Comparison of ENCODE assay signal across 8 cellular contexts in genomic region chr15:59691194-59691805, GRCh38. TPM values are rescaled to one million over a fixed set of nuclear protein-coding genes. Genes with fewer than 3 reads are reported as not detected.
DNase-seq lines count a peak whose midpoint lies in the region; ATAC-seq, FAIRE-seq and TF ChIP-seq lines count a peak whose summit lies in the region.

No MANE protein-coding gene starts in this region.

- H3K36me3 ChIP-seq in endothelial cell of umbilical vein (ENCODE audit: control insufficient read depth in 2 of 2, extremely low read depth in 1 of 2, insufficient read depth in 2 of 2, low read length in 2 of 2) (no peaks in the 10 kb centered on the region), ovary (no peaks in the 10 kb centered on the region)

- H3K9me3 ChIP-seq in endothelial cell of umbilical vein (replicated peaks; ENCODE audit: control insufficient read depth, insufficient read depth, low read length) (no peaks in the 10 kb centered on the region), ovary (no peaks in the 10 kb centered on the region)

- DNase-seq in SKM-1 (lab: John Stamatoyannopoulos, UW; ENCODE audit: unreplicated experiment) (peak; percentile 37), SKM-1 treated with dmso at 0.1 percent for 144 hours (lab: John Stamatoyannopoulos, UW; ENCODE audit: unreplicated experiment) (no peak), NCI-H2081 treated with DMSO at 0.1 percent for 48 hours (lab: John Stamatoyannopoulos, UW) (peak; percentile 14), endothelial cell of umbilical vein (ENCODE audit: low read depth, low spot score) (peak; percentile 78), ovary (peak in 3 of 5 donors; percentile 13 to 63 (median 33)), NCI-H187 treated with DMSO at 0.1 percent for 48 hours (lab: John Stamatoyannopoulos, UW) (no peak)
- DNase-seq in activated CD4-positive, alpha-beta T cell treated with anti-CD3 and anti-CD28 coated beads for 4 hours, result peak; percentile 20 to 51

- peak; percentile 69 for FAIRE-seq in endothelial cell of umbilical vein (lab: Jason Lieb, UNC)

- no peak for ATAC-seq in HG03135 (IDR thresholded peaks at IDR 0.05; ENCODE audit: unreplicated experiment)

- dilution Hi-C loops in endothelial cell of umbilical vein (cut with MboI; ENCODE audit: extremely low pct_ligation_motif_present, low sequenced_read_pairs), result no loop called here

- H3K9ac ChIP-seq in endothelial cell of umbilical vein (replicated peaks; ENCODE audit: extremely low read depth, insufficient read depth, low read length), result no peak overlapping the region

- POLR2A ChIA-PET in endothelial cell of umbilical vein (lab: Charles Lee), result interaction anchor here (0.6 to 0.9 kb wide), 3 partner anchors 106 to 637 kb away, joined by 3 read pairs; no protein-coding TSS in a partner anchor

- no peak overlapping the region for H3K27ac ChIP-seq in endothelial cell of umbilical vein (ENCODE audit: insufficient read depth, low read depth, low read length)
- H3K27ac ChIP-seq in ovary, result no peak overlapping the region

- intact Hi-C loops in endothelial cell of umbilical vein (cut with micrococcal nuclease), result loop anchor here (1.0 to 10.0 kb wide), 4 partner anchors 224 to 636 kb away; partner anchors contain the start of gene FOXB1
- intact Hi-C loops in ovary (cut with DNase I), result loop anchor here in 1 of 4 donors (10.0 kb wide), 1 partner anchor 634 kb away; no protein-coding TSS in a partner anchor

- TF ChIP-seq CTCF in endothelial cell of umbilical vein (IDR thresholded peaks at IDR 0.05; ENCODE audit: extremely low read depth in 1 of 2, insufficient read depth in 1 of 2, low read depth in 1 of 2, low read length in 2 of 2), result peak; percentile 45 to 51
- TF ChIP-seq CTCF in ovary (IDR thresholded peaks at IDR 0.05), result peak in 2 of 3 donors; percentile 60 to 70

- TF ChIP-seq POLR2A in endothelial cell of umbilical vein (IDR thresholded peaks at IDR 0.05; ENCODE audit: low read depth, low read length), result no peak
- TF ChIP-seq POLR2A in ovary (IDR thresholded peaks at IDR 0.05), result no peak

- H3K27me3 ChIP-seq in endothelial cell of umbilical vein (ENCODE audit: control insufficient read depth in 2 of 2, insufficient read depth in 2 of 2, low read length in 2 of 2) (no peaks in the 10 kb centered on the region), ovary (no peaks in the 10 kb centered on the region)

- no peak overlapping the region for H3K4me2 ChIP-seq in endothelial cell of umbilical vein (ENCODE audit: insufficient read depth, low read length)

- no peak for TF ChIP-seq EP300 in ovary (IDR thresholded peaks at IDR 0.05)

- H3K4me3 ChIP-seq in endothelial cell of umbilical vein (replicated peaks in 1 of 3; ENCODE audit: insufficient read depth in 1 of 3, low read depth in 1 of 3, low read length in 3 of 3) (no peak overlapping the region), ovary (no peak overlapping the region)

- CTCF ChIA-PET in endothelial cell of umbilical vein (lab: Charles Lee), result interaction anchor here (0.6 to 4.5 kb wide), 38 partner anchors 8 to 829 kb away, joined by 3 to 188 read pairs (median 4); no protein-coding TSS in a partner anchor

- H2AFZ ChIP-seq in endothelial cell of umbilical vein (ENCODE audit: low read depth, low read length), result no peak overlapping the region

- WGBS in ovary, 3 donors, result 12 to 21% (median 14%) methylated on average over 1 of the region's 1 CpG

- H3K4me1 ChIP-seq in endothelial cell of umbilical vein (ENCODE audit: control insufficient read depth, extremely low read depth, insufficient read depth, low read length) (peaks cover 22% of the 10 kb centered on the region), ovary (ENCODE audit: insufficient read depth) (peaks cover 4% of the 10 kb centered on the region)

- no TSS peak for BruUV-seq in endothelial cell of umbilical vein (replicated peaks; lab: Mats Ljungman, UMichigan)

- no peaks in the 10 kb centered on the region for H4K20me1 ChIP-seq in endothelial cell of umbilical vein (replicated peaks; ENCODE audit: control insufficient read depth, extremely low read depth, insufficient read depth, low read length)

- H3K9me1 ChIP-seq in endothelial cell of umbilical vein (replicated peaks; ENCODE audit: control insufficient read depth, extremely low read depth, insufficient read depth, low read length), result no peaks in the 10 kb centered on the region

- peaks cover 28% of the 10 kb centered on the region for H3K79me2 ChIP-seq in endothelial cell of umbilical vein (ENCODE audit: control insufficient read depth, insufficient read depth, low read length)

TF ChIP-seq in endothelial cell of umbilical vein, 7 proteins besides CTCF, POLR2A, EP300 and RAD21:
- no peak for TF ChIP-seq MYC (IDR thresholded peaks at IDR 0.05; ENCODE audit: low read depth, low read length)
- TF ChIP-seq FOS (IDR thresholded peaks at IDR 0.05; ENCODE audit: borderline replicate concordance, insufficient read depth, low read length), result no peak
- TF ChIP-seq GATA2 (IDR thresholded peaks at IDR 0.05; ENCODE audit: insufficient read depth, insufficient read length, low read depth, low read length), result no peak
- no peak for TF ChIP-seq MAX (IDR thresholded peaks at IDR 0.05; ENCODE audit: insufficient read depth, insufficient read length)
- TF ChIP-seq EZH2 (IDR thresholded peaks at IDR 0.05; ENCODE audit: borderline replicate concordance, low read depth, low read length, severe bottlenecking), result no peak
- TF ChIP-seq JUN (IDR thresholded peaks at IDR 0.05; ENCODE audit: borderline replicate concordance, insufficient read depth, insufficient read length, low read depth), result no peak
- no peak for TF ChIP-seq POLR2AphosphoS5 (IDR thresholded peaks at IDR 0.05; ENCODE audit: insufficient read depth, low read depth, low read length)

RNA-seq across cellular contexts. Expression of gene BNIP2, which starts 2.2 kb away (rescaled TPM):
- total RNA-seq in endothelial cell of umbilical vein (90.1 and 99.2 TPM in 2 replicates), ovary (10 to 100 TPM; 58.1 to 71.4 (median 65.9) TPM)
- polyA plus RNA-seq in endothelial cell of umbilical vein (29.2 and 39.1 TPM in 2 replicates), ovary (10 to 100 TPM; 31.3 to 47.9 TPM)
- polyA plus RNA-seq in endothelial cell of umbilical vein (2011; cell fraction: cytosol; rRNA removed), result 51.9 and 59.6 TPM in 2 replicates
- polyA plus RNA-seq in endothelial cell of umbilical vein (2011; cell fraction: nucleus; rRNA removed), result 65.4 and 76.1 TPM in 2 replicates
- 55.0 and 65.2 TPM in 2 replicates for polyA plus RNA-seq in endothelial cell of umbilical vein (2012)
- polyA minus RNA-seq in endothelial cell of umbilical vein, result 20.6 and 23.9 TPM in 2 replicates
- 34.1 TPM for polyA minus RNA-seq in endothelial cell of umbilical vein (2011; cell fraction: cytosol; rRNA and poly(A)+ RNA removed)
- 79.7 and 91.1 TPM in 2 replicates for polyA minus RNA-seq in endothelial cell of umbilical vein (2011; cell fraction: nucleus; rRNA and poly(A)+ RNA removed)

RNA-seq across cellular contexts. Expression of gene GTF2A2, which starts 34.0 kb away (rescaled TPM):
- 128 and 139 TPM in 2 replicates for total RNA-seq in endothelial cell of umbilical vein
- polyA plus RNA-seq in endothelial cell of umbilical vein, result 38.6 and 67.9 TPM in 2 replicates
- 36.5 and 37.6 TPM in 2 replicates for polyA plus RNA-seq in endothelial cell of umbilical vein (2011; cell fraction: cytosol; rRNA removed)
- polyA plus RNA-seq in endothelial cell of umbilical vein (2011; cell fraction: nucleus; rRNA removed), result 12.9 and 19.0 TPM in 2 replicates
- 68.2 and 74.4 TPM in 2 replicates for polyA plus RNA-seq in endothelial cell of umbilical vein (2012)
- polyA minus RNA-seq in endothelial cell of umbilical vein, result 10.7 and 19.3 TPM in 2 replicates
- polyA minus RNA-seq in endothelial cell of umbilical vein (2011; cell fraction: cytosol; rRNA and poly(A)+ RNA removed), result 36.4 TPM
- polyA minus RNA-seq in endothelial cell of umbilical vein (2011; cell fraction: nucleus; rRNA and poly(A)+ RNA removed), result 7.5 and 8.4 TPM in 2 replicates
- 100 to 1,000 TPM in 3 of 7 donors, 10 to 100 TPM in 4; 45.5 to 108 (median 99.9) TPM for total RNA-seq in ovary
- 100 to 1,000 TPM in 1 of 2 donors, 10 to 100 TPM in 1; 74.0 to 113 TPM for polyA plus RNA-seq in ovary

Comparison
In these comparisons a context has a peak if more than half of its experiments do, and no peak if none do; other contexts are left out.
1. DNase-seq: peak in SKM-1 (single experiment), NCI-H2081 treated with DMSO at 0.1 percent for 48 hours (single experiment), activated CD4-positive, alpha-beta T cell treated with anti-CD3 and anti-CD28 coated beads for 4 hours (2 of 2), endothelial cell of umbilical vein (single experiment) and ovary (3 of 5); none in SKM-1 treated with dmso at 0.1 percent for 144 hours (single experiment) and NCI-H187 treated with DMSO at 0.1 percent for 48 hours (single experiment).